9 cellular contexts compared by ENCODE assay signal in genomic region chr1:28668956-28669719, GRCh38. TPM values are rescaled to one million over a fixed set of nuclear protein-coding genes. Genes with fewer than 3 reads are reported as not detected.
DNase-seq lines count a peak whose midpoint lies in the region; ATAC-seq and TF ChIP-seq lines count a peak whose summit lies in the region.
"Had no signal": no experiment of that assay in that cellular context is flagged by ENCODE, and none has a peak within 500 bp of the region (broad histone marks: within the 10 kb centered on the region; RNA-seq: fewer than 3 reads in every experiment).

No MANE protein-coding gene starts in this region.

- peak overlapping the region; percentile 84 to 98 (median 94) for H3K4me3 Mint-ChIP-seq in naive thymus-derived CD8-positive, alpha-beta T cell

- ATAC-seq in GM18907 (IDR thresholded peaks at IDR 0.05; ENCODE audit: unreplicated experiment) (peak; percentile 50), HG03103 (IDR thresholded peaks at IDR 0.05; ENCODE audit: low read depth, unreplicated experiment) (peak; percentile 40)
- peak; percentile 68 to 73 for ATAC-seq in naive thymus-derived CD8-positive, alpha-beta T cell

- POLR2A ChIA-PET in naive thymus-derived CD8-positive, alpha-beta T cell (lab: Charles Lee), result interaction anchor here (0.5 to 6.5 kb wide), 24 partner anchors 8 to 998 kb away, joined by 3 to 166 read pairs (median 4); partner anchors contain the start of genes ATP5IF1, RCC1, RNU11 and SESN2

- peak overlapping the region; percentile 92 for H3K27ac ChIP-seq in stomach smooth muscle (ENCODE audit: low read length)

- H3K27me3 Mint-ChIP-seq in naive thymus-derived CD8-positive, alpha-beta T cell, result no peaks in the 10 kb centered on the region

- peak overlapping the region; percentile 71 for H3K4me3 ChIP-seq in epithelial cell of proximal tubule (ENCODE audit: low read depth, low read length)
- H3K4me3 ChIP-seq in stomach smooth muscle (ENCODE audit: low read length in 2 of 2), result peak overlapping the region; percentile 83 to 96

- no peaks in the 10 kb centered on the region for H3K27me3 ChIP-seq in stomach smooth muscle (ENCODE audit: control insufficient read depth in 1 of 2, insufficient read depth in 2 of 2, low read length in 2 of 2)

- peak overlapping the region; percentile 98 to 99 for H3K9ac ChIP-seq in stomach smooth muscle (ENCODE audit: low read length in 2 of 2)

- peaks cover 12 to 31% (median 24%) of the 10 kb centered on the region in 4 donors for H3K4me1 Mint-ChIP-seq in naive thymus-derived CD8-positive, alpha-beta T cell

- TF ChIP-seq CTCF in epithelial cell of proximal tubule (conservative IDR thresholded peaks at IDR 0.05; ENCODE audit: low read depth, low read length), result no peak

- no peaks in the 10 kb centered on the region for H3K9me3 Mint-ChIP-seq in naive thymus-derived CD8-positive, alpha-beta T cell

- H3K36me3 Mint-ChIP-seq in naive thymus-derived CD8-positive, alpha-beta T cell, result peaks cover 0 to 5% (median 0%) of the 10 kb centered on the region in 3 donors

- H3K9me3 ChIP-seq in stomach smooth muscle (ENCODE audit: control insufficient read depth in 2 of 2, low read length in 2 of 2), result no peaks in the 10 kb centered on the region

- peaks cover 15% of the 10 kb centered on the region for H3K4me1 ChIP-seq in stomach smooth muscle (ENCODE audit: control insufficient read depth, insufficient read depth, low read length)

- H3K27ac Mint-ChIP-seq in naive thymus-derived CD8-positive, alpha-beta T cell, result peak overlapping the region; percentile 90 to 99 (median 98)

- DNase-seq in AML-193 (lab: John Stamatoyannopoulos, UW) (peak; percentile 15 to 54), NOMO-1 treated with DMSO at 0.1 percent for 48 hours (lab: John Stamatoyannopoulos, UW; ENCODE audit: unreplicated experiment) (peak; percentile 55), activated T-cell treated with anti-CD3 and anti-CD28 coated beads for 48 hours (ENCODE audit: low read depth) (peak; percentile 40), epithelial cell of proximal tubule (ENCODE audit: low read depth) (no peak)
- DNase-seq in naive thymus-derived CD8-positive, alpha-beta T cell, result peak in 9 of 10 donors; percentile 12 to 75 (median 32)

- no peaks in the 10 kb centered on the region for H3K36me3 ChIP-seq in stomach smooth muscle (ENCODE audit: control insufficient read depth in 2 of 2, insufficient read depth in 2 of 2, low read length in 2 of 2)

RNA-seq across cellular contexts. Expression of gene GMEB1, which starts 0.6 kb away (rescaled TPM):
- 9.5 and 11.5 TPM in 2 replicates for total RNA-seq in epithelial cell of proximal tubule
- 10 to 100 TPM; 20.5 to 23.2 TPM for total RNA-seq in naive thymus-derived CD8-positive, alpha-beta T cell
- polyA plus RNA-seq in naive thymus-derived CD8-positive, alpha-beta T cell, result 10 to 100 TPM; 12.5 to 18.2 (median 17.1) TPM

RNA-seq across cellular contexts. Expression of gene RNU11, which starts 20.7 kb away (rescaled TPM):
- not detected in 2 replicates for total RNA-seq in epithelial cell of proximal tubule
- total RNA-seq in naive thymus-derived CD8-positive, alpha-beta T cell, result not detected
- not detected for polyA plus RNA-seq in naive thymus-derived CD8-positive, alpha-beta T cell
- total RNA-seq: T-helper 1 cell treated with Interleukin-12 subunit alpha and Interleukin-12 subunit beta and Interleukin-4 antibody, amounts not matched to agents 30 ng/mL and 1 ng/mL, for 36 hours had no signal

RNA-seq across cellular contexts. Expression of gene TAF12, which starts 26.3 kb away (rescaled TPM):
- 18.6 and 22.4 TPM in 2 replicates for total RNA-seq in epithelial cell of proximal tubule
- total RNA-seq in naive thymus-derived CD8-positive, alpha-beta T cell, result 10 to 100 TPM; 25.1 to 28.1 TPM
- 10 to 100 TPM; 42.4 to 50.1 (median 47.3) TPM for polyA plus RNA-seq in naive thymus-derived CD8-positive, alpha-beta T cell
